In the genomic region with DNA sequence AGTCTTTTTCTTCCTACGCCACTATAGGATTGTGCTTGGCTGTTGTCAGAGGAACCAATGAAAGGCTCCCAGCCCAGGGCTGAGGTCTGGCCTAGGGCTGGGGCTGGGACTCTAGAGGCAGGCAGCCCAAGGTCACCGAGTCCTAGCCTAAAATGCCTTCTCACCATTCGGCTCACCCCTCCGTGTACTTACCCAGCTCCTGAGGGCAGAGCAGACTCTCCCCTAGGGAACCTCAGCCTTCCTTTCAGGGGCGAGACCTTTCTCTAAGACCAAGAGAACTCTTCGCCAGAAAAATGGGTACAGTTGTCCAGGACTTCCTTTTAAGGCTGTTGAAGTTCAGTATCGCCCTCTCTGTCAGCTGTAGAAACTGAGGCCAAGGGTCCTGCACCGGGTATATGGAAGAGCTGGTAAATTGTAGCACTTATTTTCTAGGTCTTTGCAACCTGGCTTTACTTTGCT, we compare ENCODE assay signal across 9 cellular contexts. TPM values are rescaled to one million over a fixed set of nuclear protein-coding genes. Genes with fewer than 3 reads are reported as not detected.
DNase-seq lines count a peak whose midpoint lies in the region; ATAC-seq and TF ChIP-seq lines count a peak whose summit lies in the region.
"Had no signal": no experiment of that assay in that cellular context is flagged by ENCODE, and none has a peak within 500 bp of the region (broad histone marks: within the 10 kb centered on the region; RNA-seq: fewer than 3 reads in every experiment).

No MANE protein-coding gene starts in this region.

- H3K27ac ChIP-seq in A673 (ENCODE audit: low read depth, low read length, poor library complexity, severe bottlenecking) (peak overlapping the region; percentile 98), duodenal mucosa (ENCODE audit: low read depth, low read length) (peak overlapping the region; percentile 60)

- H3K36me3 Mint-ChIP-seq in naive thymus-derived CD8-positive, alpha-beta T cell: no peaks in the 10 kb centered on the region

- H3K27me3 Mint-ChIP-seq in naive thymus-derived CD8-positive, alpha-beta T cell: peaks cover 35 to 95% (median 51%) of the 10 kb centered on the region in 5 donors

- H3K9me3 Mint-ChIP-seq in naive thymus-derived CD8-positive, alpha-beta T cell: no peaks in the 10 kb centered on the region

- CTCF ChIA-PET in A673 (lab: Charles Lee): interaction anchor here (0.9 kb wide), 1 partner anchor 222 kb away, joined by 3 read pairs; no protein-coding TSS in a partner anchor

- H3K4me1 ChIP-seq in A673 (ENCODE audit: insufficient read depth, low read length, poor library complexity, severe bottlenecking): peaks cover 47% of the 10 kb centered on the region
- peaks cover 8% of the 10 kb centered on the region for H3K4me1 ChIP-seq in NT2/D1 (ENCODE audit: insufficient read depth, insufficient read length)
- peaks cover 16 to 35% of the 10 kb centered on the region in 2 donors for H3K4me1 ChIP-seq in duodenal mucosa (ENCODE audit: control insufficient read depth in 1 of 2, insufficient read depth in 2 of 2, low read length in 2 of 2)

- DNase-seq in A673 (ENCODE audit: low spot score) (no peak), NT2/D1 (ENCODE audit: low read depth, low spot score) (no peak), SW480 (ENCODE audit: low spot score) (no peak), inferior parietal cortex (ENCODE audit: extremely low spot score) (no peak), HK-2 (ENCODE audit: unreplicated experiment) (no peak)
- DNase-seq in naive thymus-derived CD8-positive, alpha-beta T cell: no peak
- DNase-seq: NCI-H1048 had no signal

- BruUV-seq in A673 (replicated peaks; lab: Mats Ljungman, UMichigan): TSS peak; percentile 67

- intact Hi-C loops in A673 (cut with micrococcal nuclease; ENCODE audit: unreplicated experiment): loop anchor here (10.0 kb wide), 2 partner anchors 108 to 548 kb away; no protein-coding TSS in a partner anchor

- no peak for TF ChIP-seq CTCF in A673 (conservative IDR thresholded peaks at IDR 0.05; ENCODE audit: low read depth, low read length)

- peak overlapping the region; percentile 7 to 92 (median 80) for H3K4me3 Mint-ChIP-seq in naive thymus-derived CD8-positive, alpha-beta T cell

- H3K27ac Mint-ChIP-seq in naive thymus-derived CD8-positive, alpha-beta T cell: peak overlapping the region in 1 of 10 donors; percentile 27

- POLR2A ChIA-PET in A673 (lab: Charles Lee; ENCODE audit: low non-redundant PET): no interaction called here
- POLR2A ChIA-PET in naive thymus-derived CD8-positive, alpha-beta T cell (lab: Charles Lee): interaction anchor here (1.0 kb wide), 1 partner anchor 106 kb away, joined by 3 read pairs; no protein-coding TSS in a partner anchor

- peak overlapping the region; percentile 77 for H3K9ac ChIP-seq in NT2/D1 (ENCODE audit: insufficient read length, low read depth)
- H3K9ac ChIP-seq in duodenal mucosa (ENCODE audit: low read depth in 1 of 2, low read length in 2 of 2): no peak overlapping the region

- ATAC-seq in naive thymus-derived CD8-positive, alpha-beta T cell: no peak
- ATAC-seq in GM18517 (IDR thresholded peaks at IDR 0.05; ENCODE audit: unreplicated experiment): no peak

- peaks cover 13 to 38% (median 26%) of the 10 kb centered on the region in 4 donors for H3K4me1 Mint-ChIP-seq in naive thymus-derived CD8-positive, alpha-beta T cell

- H3K36me3 ChIP-seq in A673 (ENCODE audit: insufficient read depth, low read length, poor library complexity, severe bottlenecking) (no peaks in the 10 kb centered on the region), NT2/D1 (ENCODE audit: insufficient read depth, insufficient read length, low read length) (peaks cover 20% of the 10 kb centered on the region), duodenal mucosa (ENCODE audit: control insufficient read depth in 1 of 2, insufficient read depth in 2 of 2, low read length in 2 of 2) (no peaks in the 10 kb centered on the region)

- H3K27me3 ChIP-seq in A673 (replicated peaks; ENCODE audit: insufficient read depth, low read depth, low read length, poor library complexity) (no peaks in the 10 kb centered on the region), NT2/D1 (ENCODE audit: insufficient read depth, insufficient read length) (peaks cover 5% of the 10 kb centered on the region), duodenal mucosa (ENCODE audit: control insufficient read depth in 1 of 2, insufficient read depth in 2 of 2, low read length in 2 of 2) (peaks cover 4 to 5% of the 10 kb centered on the region in 2 donors)

- H3K9me3 ChIP-seq in A673 (ENCODE audit: low read depth, low read length, poor library complexity, severe bottlenecking) (no peaks in the 10 kb centered on the region), NT2/D1 (ENCODE audit: insufficient read depth, low read length) (no peaks in the 10 kb centered on the region), duodenal mucosa (ENCODE audit: control insufficient read depth in 1 of 2, low read length in 2 of 2) (no peaks in the 10 kb centered on the region)

- H3K4me3 ChIP-seq in A673 (ENCODE audit: low read depth, low read length, poor library complexity, severe bottlenecking) (peak overlapping the region; percentile 77), NT2/D1 (ENCODE audit: insufficient read length, low read depth) (peak overlapping the region; percentile 34), duodenal mucosa (ENCODE audit: low read depth in 1 of 2, low read length in 2 of 2) (peak overlapping the region; percentile 87 to 91)

RNA-seq across cellular contexts. Expression of a gene that starts 1.7 kb away (rescaled TPM):
- 35.5 and 35.6 TPM in 2 replicates for total RNA-seq in A673 (2021)
- not detected for total RNA-seq in naive thymus-derived CD8-positive, alpha-beta T cell
- polyA plus RNA-seq in naive thymus-derived CD8-positive, alpha-beta T cell: not detected

Comparison
In these comparisons a context has a peak if more than half of its experiments do, and no peak if none do; other contexts are left out.
1. H3K4me3 ChIP-seq: peak in every context shown above with its lines; median percentile 89 in duodenal mucosa; 77 in A673; 34 in NT2/D1.
2. RNA of a gene that starts 1.7 kb away (total RNA-seq): 35.5 to 35.6 TPM in A673; not detected in naive thymus-derived CD8-positive, alpha-beta T cell; every median in the first group is over 10 times any median in the second.